ENCODE assay signal across 15 cellular contexts in genomic region chr14:39383026-39383626, GRCh38. TPM values are rescaled to one million over a fixed set of nuclear protein-coding genes. Genes with fewer than 3 reads are reported as not detected.
DNase-seq lines count a peak whose midpoint lies in the region; ATAC-seq and TF ChIP-seq lines count a peak whose summit lies in the region.
"Had no signal": no experiment of that assay in that cellular context is flagged by ENCODE, and none has a peak within 500 bp of the region (broad histone marks: within the 10 kb centered on the region; RNA-seq: fewer than 3 reads in every experiment).

No MANE protein-coding gene starts in this region.

- H3K4me3 Mint-ChIP-seq in activated T-cell treated with anti-CD3 and anti-CD28 coated beads, Interleukin-2, amount 50 U/mL, for 4 hours: no peak overlapping the region
- H3K4me3 Mint-ChIP-seq: stimulated activated memory B cell treated with anti-CD40 and anti-IgM and Interleukin-4, amounts not matched to agents 10 μg/mL and 1 μg/mL and 100 μg/mL, for 72 hours had no signal

- ATAC-seq in activated T-cell treated with anti-CD3 and anti-CD28 coated beads, Interleukin-2, amount 50 U/mL, for 4 hours: peak; percentile 77 to 81
- ATAC-seq in GM21619 (IDR thresholded peaks at IDR 0.05; ENCODE audit: unreplicated experiment): peak; percentile 45
- peak; percentile 93 for ATAC-seq in stimulated activated naive CD8-positive, alpha-beta T cell treated with anti-CD3 and anti-CD28 coated beads, Interleukin-15, Interleukin-2, amounts not matched to agents 100 U/mL and 50 U/mL, for 24 hours
- no peak for ATAC-seq in left cardiac atrium
- ATAC-seq: stimulated activated memory B cell treated with anti-CD40 and anti-IgM and Interleukin-4, amounts not matched to agents 10 μg/mL and 1 μg/mL and 100 μg/mL, for 72 hours had no signal

- H3K36me3 ChIP-seq in left ventricle myocardium inferior: no peaks in the 10 kb centered on the region
- H3K36me3 ChIP-seq: vagina had no signal

- no peaks in the 10 kb centered on the region for H3K9me3 Mint-ChIP-seq in activated T-cell treated with anti-CD3 and anti-CD28 coated beads, Interleukin-2, amount 50 U/mL, for 4 hours

- peaks cover 9% of the 10 kb centered on the region for H3K36me3 Mint-ChIP-seq in activated T-cell treated with anti-CD3 and anti-CD28 coated beads, Interleukin-2, amount 50 U/mL, for 4 hours (ENCODE audit: insufficient read depth)

- intact Hi-C loops in left ventricle myocardium inferior (cut with micrococcal nuclease) (no loop called here), left cardiac atrium (cut with DNase I) (no loop called here)

- H3K9me3 ChIP-seq in left ventricle myocardium inferior (replicated peaks): no peaks in the 10 kb centered on the region
- H3K9me3 ChIP-seq: vagina had no signal

- H3K27ac ChIP-seq in left ventricle myocardium inferior (replicated peaks): no peak overlapping the region
- H3K27ac ChIP-seq: vagina had no signal

- H3K4me3 ChIP-seq in Jurkat, Clone E6-1 (ENCODE audit: low read length): no peak overlapping the region
- no peak overlapping the region for H3K4me3 ChIP-seq in left ventricle myocardium inferior
- H3K4me3 ChIP-seq: vagina had no signal

- no peaks in the 10 kb centered on the region for H3K27me3 ChIP-seq in left ventricle myocardium inferior (ENCODE audit: low read depth)
- H3K27me3 ChIP-seq: vagina had no signal

- no peaks in the 10 kb centered on the region for H3K27me3 Mint-ChIP-seq in activated T-cell treated with anti-CD3 and anti-CD28 coated beads, Interleukin-2, amount 50 U/mL, for 4 hours (ENCODE audit: low read depth)
- H3K27me3 Mint-ChIP-seq: stimulated activated memory B cell treated with anti-CD40 and anti-IgM and Interleukin-4, amounts not matched to agents 10 μg/mL and 1 μg/mL and 100 μg/mL, for 72 hours had no signal

- H3K4me1 ChIP-seq in left ventricle myocardium inferior: peaks cover 3% of the 10 kb centered on the region
- H3K4me1 ChIP-seq: vagina had no signal

- peaks cover 21% of the 10 kb centered on the region for H3K4me1 Mint-ChIP-seq in activated T-cell treated with anti-CD3 and anti-CD28 coated beads, Interleukin-2, amount 50 U/mL, for 4 hours (ENCODE audit: low read depth)
- H3K4me1 Mint-ChIP-seq: stimulated activated memory B cell treated with anti-CD40 and anti-IgM and Interleukin-4, amounts not matched to agents 10 μg/mL and 1 μg/mL and 100 μg/mL, for 72 hours had no signal

- DNase-seq in activated T-cell treated with anti-CD3 and anti-CD28 coated beads, Interleukin-2, amount 50 U/mL, for 4 hours: no peak
- DNase-seq in activated T-cell treated with anti-CD3 and anti-CD28 coated beads for 4 hours (no peak), dedifferentiated amniotic fluid mesenchymal stem cell (ENCODE audit: extremely low spot score) (no peak), left ventricle myocardium inferior (no peak), left cardiac atrium (no peak)
- peak; percentile 85 for DNase-seq in Jurkat, Clone E6-1 (ENCODE audit: low read depth, low spot score)
- DNase-seq in stimulated activated naive CD8-positive, alpha-beta T cell treated with anti-CD3 and anti-CD28 coated beads, Interleukin-15, Interleukin-2, amounts not matched to agents 100 U/mL and 50 U/mL, for 24 hours: no peak
- DNase-seq: activated CD8-positive, alpha-beta memory T cell treated with anti-CD3 and anti-CD28 coated beads for 24 hours; amniotic stem cell; NCI-H1048; NCI-H446; stimulated activated CD4-positive, alpha-beta T cell treated with anti-CD3 and anti-CD28 coated beads, Interleukin-2, amount 100 ng/mL, for 48 hours had no signal

- no peak for TF ChIP-seq CTCF in left ventricle myocardium inferior (IDR thresholded peaks at IDR 0.05; ENCODE audit: borderline replicate concordance)

RNA-seq across cellular contexts. Expression of gene FBXO33, which starts 49.1 kb away (rescaled TPM):
- 10 to 100 TPM; 14.8 to 16.7 (median 16.4) TPM for total RNA-seq in activated T-cell treated with anti-CD3 and anti-CD28 coated beads, Interleukin-2, amount 50 U/mL, for 4 hours
- 19.3 TPM for polyA plus RNA-seq in Jurkat, Clone E6-1 (2012; ENCODE audit: insufficient read depth, insufficient read length)
- total RNA-seq in left ventricle myocardium inferior (4.8 TPM), left cardiac atrium (1 to 10 TPM; 5.2 to 5.3 TPM)

Comparison
In these comparisons a context has a peak if more than half of its experiments do, and no peak if none do; other contexts are left out.
1. ATAC-seq: peak in activated T-cell treated with anti-CD3 and anti-CD28 coated beads, Interleukin-2, amount 50 U/mL, for 4 hours (2 of 2), GM21619 (single experiment) and stimulated activated naive CD8-positive, alpha-beta T cell treated with anti-CD3 and anti-CD28 coated beads, Interleukin-15, Interleukin-2, amounts not matched to agents 100 U/mL and 50 U/mL, for 24 hours (single experiment); none in left cardiac atrium (0 of 2).